23 cellular contexts compared by ENCODE assay signal in genomic region chr17:38766341-38766740, GRCh38. TPM values are rescaled to one million over a fixed set of nuclear protein-coding genes. Genes with fewer than 3 reads are reported as not detected.
"Had no signal": no experiment of that assay in that cellular context is flagged by ENCODE, and none has a peak within 500 bp of the region (broad histone marks: within the 10 kb centered on the region; RNA-seq: fewer than 3 reads in every experiment).

No MANE protein-coding gene starts in this region.

- ATAC-seq: activated naive CD8-positive, alpha-beta T cell treated with anti-CD3 and anti-CD28 coated beads, Interleukin-2, amount 50 U/mL, for 24 hours; gastrocnemius medialis; left lobe of liver; right cardiac atrium; upper lobe of right lung had no signal

- H3K4me3 Mint-ChIP-seq: activated B cell treated with CpG ODN at 0.5 μM for 24 hours; activated naive CD8-positive, alpha-beta T cell treated with anti-CD3 and anti-CD28 coated beads, Interleukin-2, amount 50 U/mL, for 24 hours; mesothelial cell of epicardium; neural crest cell had no signal

- DNase-seq: activated B cell treated with CpG ODN at 0.5 μM for 24 hours; activated CD4-positive, alpha-beta T cell treated with anti-CD3 and anti-CD28 coated beads for 48 hours; activated CD8-positive, alpha-beta memory T cell treated with anti-CD3 and anti-CD28 coated beads for 24 hours; activated CD8-positive, alpha-beta memory T cell treated with anti-CD3 and anti-CD28 coated beads, Interleukin-2, amount 50 U/mL, for 48 hours; activated gamma-delta T cell; activated naive CD8-positive, alpha-beta T cell treated with anti-CD3 and anti-CD28 coated beads, Interleukin-2, amount 50 U/mL, for 24 hours; aorta; brain microvascular endothelial cell; central memory CD4-positive, alpha-beta T cell; colonic mucosa; gastrocnemius medialis; head of caudate nucleus; kidney; right cardiac atrium; SW 1271; testis; upper lobe of right lung had no signal

- H3K4me1 ChIP-seq: colonic mucosa, gastrocnemius medialis, prostate gland, testis, upper lobe of right lung had no signal

- H3K27me3 Mint-ChIP-seq: activated B cell treated with CpG ODN at 0.5 μM for 24 hours; activated naive CD8-positive, alpha-beta T cell treated with anti-CD3 and anti-CD28 coated beads, Interleukin-2, amount 50 U/mL, for 24 hours had no signal

- H3K4me3 ChIP-seq: colonic mucosa, gastrocnemius medialis, lung, prostate gland, skin epidermis, testis, upper lobe of right lung had no signal

- H3K27ac ChIP-seq: brain microvascular endothelial cell, colonic mucosa, gastrocnemius medialis, prostate gland, skin epidermis, testis, upper lobe of right lung had no signal

- H3K9me3 Mint-ChIP-seq: activated B cell treated with CpG ODN at 0.5 μM for 24 hours; activated naive CD8-positive, alpha-beta T cell treated with anti-CD3 and anti-CD28 coated beads, Interleukin-2, amount 50 U/mL, for 24 hours; mesothelial cell of epicardium; neural crest cell had no signal

- H3K4me1 Mint-ChIP-seq: activated B cell treated with CpG ODN at 0.5 μM for 24 hours; activated naive CD8-positive, alpha-beta T cell treated with anti-CD3 and anti-CD28 coated beads, Interleukin-2, amount 50 U/mL, for 24 hours; mesothelial cell of epicardium had no signal

- H3K27me3 ChIP-seq: brain microvascular endothelial cell, colonic mucosa, gastrocnemius medialis, testis, upper lobe of right lung had no signal

- H3K27ac Mint-ChIP-seq: activated naive CD8-positive, alpha-beta T cell treated with anti-CD3 and anti-CD28 coated beads, Interleukin-2, amount 50 U/mL, for 24 hours had no signal

RNA-seq across cellular contexts. Expression of gene PCGF2, which starts 18.2 kb away (rescaled TPM):
- total RNA-seq: activated B cell treated with CpG ODN at 0.5 μM for 24 hours had no signal
